ENCODE assay signal across 12 cellular contexts in the genomic region with DNA sequence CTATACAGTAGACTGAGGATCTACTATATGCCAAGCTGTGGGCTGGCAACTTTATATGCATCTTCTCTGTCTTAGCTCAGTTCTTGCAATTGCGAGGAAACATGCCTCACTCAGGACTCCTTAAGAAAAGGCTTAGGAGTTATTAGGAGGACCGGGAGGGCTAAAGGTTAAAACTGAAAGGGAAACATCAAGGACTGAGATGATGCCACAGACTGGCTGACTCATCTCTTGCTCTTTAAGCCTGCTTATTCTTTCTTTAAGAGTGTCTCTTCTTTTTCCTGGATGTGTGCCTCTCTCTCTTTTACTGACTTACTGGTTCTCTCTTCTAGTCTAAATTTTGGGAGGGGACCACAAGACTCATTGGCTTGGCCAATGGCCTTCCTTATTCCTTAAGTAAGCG. TPM values are rescaled to one million over a fixed set of nuclear protein-coding genes. Genes with fewer than 3 reads are reported as not detected.
DNase-seq lines count a peak whose midpoint lies in the region; ATAC-seq and TF ChIP-seq lines count a peak whose summit lies in the region.
"Had no signal": no experiment of that assay in that cellular context is flagged by ENCODE, and none has a peak within 500 bp of the region (broad histone marks: within the 10 kb centered on the region; RNA-seq: fewer than 3 reads in every experiment).

No MANE protein-coding gene starts in this region.

- H3K4me3 Mint-ChIP-seq in natural killer cell treated with Interleukin-12 subunit alpha and Interleukin-12 subunit beta and Interleukin-15 and Interleukin-18, amount 100 ng/mL, for 72 hours: peak overlapping the region; percentile 46
- no peak overlapping the region for H3K4me3 Mint-ChIP-seq in natural killer cell
- H3K4me3 Mint-ChIP-seq in activated CD8-positive, alpha-beta T cell treated with anti-CD3 and anti-CD28 coated beads for 36 hours: peak overlapping the region; percentile 64
- H3K4me3 Mint-ChIP-seq: stimulated activated memory B cell treated with anti-CD40 and anti-IgM and Interleukin-4, amounts not matched to agents 10 μg/mL and 1 μg/mL and 100 μg/mL, for 72 hours had no signal

- peaks cover 0 to 5% of the 10 kb centered on the region in 2 donors for H3K4me1 ChIP-seq in uterus

- CTCF ChIA-PET in activated CD8-positive, alpha-beta T cell treated with anti-CD3 and anti-CD28 coated beads for 36 hours (lab: Charles Lee): interaction anchor here (0.6 to 2.9 kb wide), 10 partner anchors 11 to 416 kb away, joined by 3 to 10 read pairs (median 5); no protein-coding TSS in a partner anchor

- TF ChIP-seq CTCF in natural killer cell (IDR thresholded peaks at IDR 0.05): no peak
- no peak for TF ChIP-seq CTCF in activated CD8-positive, alpha-beta T cell treated with anti-CD3 and anti-CD28 coated beads for 36 hours (IDR thresholded peaks at IDR 0.05)
- TF ChIP-seq CTCF in foreskin fibroblast (IDR thresholded peaks at IDR 0.05; ENCODE audit: low read depth, low read length): no peak
- TF ChIP-seq CTCF in uterus (IDR thresholded peaks at IDR 0.05): no peak

- no peaks in the 10 kb centered on the region for H3K36me3 Mint-ChIP-seq in natural killer cell treated with Interleukin-12 subunit alpha and Interleukin-12 subunit beta and Interleukin-15 and Interleukin-18, amount 100 ng/mL, for 72 hours
- H3K36me3 Mint-ChIP-seq in natural killer cell: no peaks in the 10 kb centered on the region
- H3K36me3 Mint-ChIP-seq in activated CD8-positive, alpha-beta T cell treated with anti-CD3 and anti-CD28 coated beads for 36 hours (ENCODE audit: low read depth): no peaks in the 10 kb centered on the region
- H3K36me3 Mint-ChIP-seq: stimulated activated memory B cell treated with anti-CD40 and anti-IgM and Interleukin-4, amounts not matched to agents 10 μg/mL and 1 μg/mL and 100 μg/mL, for 72 hours had no signal

- no peak overlapping the region for H3K4me3 ChIP-seq in foreskin fibroblast (ENCODE audit: low read depth in 1 of 2, low read length in 2 of 2)
- H3K4me3 ChIP-seq in uterus: no peak overlapping the region

- no peak for DNase-seq in natural killer cell treated with Interleukin-12 subunit alpha and Interleukin-12 subunit beta and Interleukin-15 and Interleukin-18, amount 100 ng/mL, for 72 hours (ENCODE audit: low spot score)
- DNase-seq in natural killer cell (no peak), foreskin fibroblast (peak; percentile 75 to 86), uterus (no peak), DMS 273 (lab: John Stamatoyannopoulos, UW; ENCODE audit: unreplicated experiment) (no peak), NCI-H82 treated with DMSO at 0.1 percent for 48 hours (lab: John Stamatoyannopoulos, UW; ENCODE audit: unreplicated experiment) (no peak)
- peak; percentile 53 for DNase-seq in activated CD8-positive, alpha-beta T cell treated with anti-CD3 and anti-CD28 coated beads for 36 hours
- DNase-seq: DMS79 treated with DMSO at 0.1 percent for 48 hours, NCI-H524 had no signal

- H3K27ac ChIP-seq in uterus: peak overlapping the region; percentile 45 to 60
- H3K27ac ChIP-seq: neutrophil had no signal

- no peaks in the 10 kb centered on the region for H3K9me3 ChIP-seq in uterus
- H3K9me3 ChIP-seq: neutrophil had no signal

- ATAC-seq in natural killer cell treated with Interleukin-12 subunit alpha and Interleukin-12 subunit beta and Interleukin-15 and Interleukin-18, amount 100 ng/mL, for 72 hours: peak; percentile 80
- ATAC-seq in natural killer cell: no peak
- peak; percentile 76 for ATAC-seq in activated CD8-positive, alpha-beta T cell treated with anti-CD3 and anti-CD28 coated beads for 36 hours
- no peak for ATAC-seq in HG02981 (IDR thresholded peaks at IDR 0.05; ENCODE audit: unreplicated experiment)
- ATAC-seq: stimulated activated memory B cell treated with anti-CD40 and anti-IgM and Interleukin-4, amounts not matched to agents 10 μg/mL and 1 μg/mL and 100 μg/mL, for 72 hours had no signal

- no peaks in the 10 kb centered on the region for H3K9me3 Mint-ChIP-seq in natural killer cell treated with Interleukin-12 subunit alpha and Interleukin-12 subunit beta and Interleukin-15 and Interleukin-18, amount 100 ng/mL, for 72 hours
- no peaks in the 10 kb centered on the region for H3K9me3 Mint-ChIP-seq in natural killer cell
- H3K9me3 Mint-ChIP-seq in activated CD8-positive, alpha-beta T cell treated with anti-CD3 and anti-CD28 coated beads for 36 hours: no peaks in the 10 kb centered on the region
- H3K9me3 Mint-ChIP-seq: stimulated activated memory B cell treated with anti-CD40 and anti-IgM and Interleukin-4, amounts not matched to agents 10 μg/mL and 1 μg/mL and 100 μg/mL, for 72 hours had no signal

- POLR2A ChIA-PET in activated CD8-positive, alpha-beta T cell treated with anti-CD3 and anti-CD28 coated beads for 36 hours (lab: Charles Lee): interaction anchor here (0.8 to 1.6 kb wide), 2 partner anchors 53 to 60 kb away, joined by 3 to 5 read pairs; no protein-coding TSS in a partner anchor

- peak overlapping the region; percentile 63 to 74 for H3K27ac Mint-ChIP-seq in natural killer cell treated with Interleukin-12 subunit alpha and Interleukin-12 subunit beta and Interleukin-15 and Interleukin-18, amount 100 ng/mL, for 72 hours
- no peak overlapping the region for H3K27ac Mint-ChIP-seq in natural killer cell
- peak overlapping the region; percentile 92 for H3K27ac Mint-ChIP-seq in activated CD8-positive, alpha-beta T cell treated with anti-CD3 and anti-CD28 coated beads for 36 hours
- H3K27ac Mint-ChIP-seq: stimulated activated memory B cell treated with anti-CD40 and anti-IgM and Interleukin-4, amounts not matched to agents 10 μg/mL and 1 μg/mL and 100 μg/mL, for 72 hours had no signal

- TF ChIP-seq POLR2A in uterus (IDR thresholded peaks at IDR 0.05): no peak

- H3K36me3 ChIP-seq in uterus: no peaks in the 10 kb centered on the region
- H3K36me3 ChIP-seq: neutrophil had no signal

- no peaks in the 10 kb centered on the region for H3K27me3 Mint-ChIP-seq in natural killer cell treated with Interleukin-12 subunit alpha and Interleukin-12 subunit beta and Interleukin-15 and Interleukin-18, amount 100 ng/mL, for 72 hours
- H3K27me3 Mint-ChIP-seq in natural killer cell (ENCODE audit: low read depth in 2 of 2): no peaks in the 10 kb centered on the region
- no peaks in the 10 kb centered on the region for H3K27me3 Mint-ChIP-seq in activated CD8-positive, alpha-beta T cell treated with anti-CD3 and anti-CD28 coated beads for 36 hours
- H3K27me3 Mint-ChIP-seq: stimulated activated memory B cell treated with anti-CD40 and anti-IgM and Interleukin-4, amounts not matched to agents 10 μg/mL and 1 μg/mL and 100 μg/mL, for 72 hours had no signal

- H3K27me3 ChIP-seq in uterus: no peaks in the 10 kb centered on the region

- intact Hi-C loops in natural killer cell (cut with micrococcal nuclease) (loop anchor here (10.0 kb wide), 1 partner anchor 60 kb away; no protein-coding TSS in a partner anchor), uterus (cut with DNase I; ENCODE audit: low total_unique reads) (no loop called here)
- intact Hi-C loops in activated CD8-positive, alpha-beta T cell treated with anti-CD3 and anti-CD28 coated beads for 36 hours (cut with micrococcal nuclease): loop anchor here (5.0 kb wide), 1 partner anchor 43 kb away; no protein-coding TSS in a partner anchor

- peaks cover 15 to 19% of the 10 kb centered on the region in 2 donors for H3K4me1 Mint-ChIP-seq in natural killer cell treated with Interleukin-12 subunit alpha and Interleukin-12 subunit beta and Interleukin-15 and Interleukin-18, amount 100 ng/mL, for 72 hours (ENCODE audit: low read depth in 2 of 2)
- no peaks in the 10 kb centered on the region for H3K4me1 Mint-ChIP-seq in natural killer cell
- H3K4me1 Mint-ChIP-seq in activated CD8-positive, alpha-beta T cell treated with anti-CD3 and anti-CD28 coated beads for 36 hours (ENCODE audit: low read depth): peaks cover 51% of the 10 kb centered on the region
- H3K4me1 Mint-ChIP-seq: stimulated activated memory B cell treated with anti-CD40 and anti-IgM and Interleukin-4, amounts not matched to agents 10 μg/mL and 1 μg/mL and 100 μg/mL, for 72 hours had no signal

RNA-seq across cellular contexts. Expression of gene SDC4, which starts 7.0 kb away (rescaled TPM):
- total RNA-seq in natural killer cell treated with Interleukin-12 subunit alpha and Interleukin-12 subunit beta and Interleukin-15 and Interleukin-18, amount 100 ng/mL, for 72 hours: 10 to 100 TPM; 23.3 to 43.5 TPM
- total RNA-seq in natural killer cell (1 to 10 TPM in 2 of 3 donors, under 1 TPM in 1; 0.45 to 1.8 (median 1.5) TPM), uterus (10 to 100 TPM in 3 of 4 donors, 1 to 10 TPM in 1; 7.9 to 77.9 (median 48.4) TPM)
- total RNA-seq in activated CD8-positive, alpha-beta T cell treated with anti-CD3 and anti-CD28 coated beads for 36 hours: 10 to 100 TPM; 21.1 to 22.0 TPM

RNA-seq across cellular contexts. Expression of gene SYS1, which starts 7.7 kb away (rescaled TPM):
- 10 to 100 TPM; 23.3 to 31.4 TPM for total RNA-seq in natural killer cell treated with Interleukin-12 subunit alpha and Interleukin-12 subunit beta and Interleukin-15 and Interleukin-18, amount 100 ng/mL, for 72 hours
- total RNA-seq in natural killer cell (10 to 100 TPM; 73.8 to 77.4 (median 74.0) TPM), uterus (10 to 100 TPM; 19.0 to 35.6 (median 25.0) TPM)
- total RNA-seq in activated CD8-positive, alpha-beta T cell treated with anti-CD3 and anti-CD28 coated beads for 36 hours: 10 to 100 TPM; 19.6 to 20.7 TPM

RNA-seq across cellular contexts. Expression of gene TP53TG5, which starts 22.9 kb away (rescaled TPM):
- not detected for total RNA-seq in natural killer cell treated with Interleukin-12 subunit alpha and Interleukin-12 subunit beta and Interleukin-15 and Interleukin-18, amount 100 ng/mL, for 72 hours
- total RNA-seq in natural killer cell (under 1 TPM in 1 of 3 donors, not detected in 2; 0.14 TPM), uterus (1 to 10 TPM in 1 of 4 donors, not detected in 3; 1.9 TPM)
- total RNA-seq in activated CD8-positive, alpha-beta T cell treated with anti-CD3 and anti-CD28 coated beads for 36 hours: under 1 TPM in 1 of 2 experiments, not detected in 1; 0.29 TPM

RNA-seq across cellular contexts. Expression of gene MATN4, which starts 47.1 kb away (rescaled TPM):
- 1 to 10 TPM in 1 of 2 donors, under 1 TPM in 1; 0.31 to 1.4 TPM for total RNA-seq in natural killer cell treated with Interleukin-12 subunit alpha and Interleukin-12 subunit beta and Interleukin-15 and Interleukin-18, amount 100 ng/mL, for 72 hours
- total RNA-seq in natural killer cell (not detected), uterus (1 to 10 TPM in 1 of 4 donors, not detected in 3; 5.6 TPM)
- total RNA-seq in activated CD8-positive, alpha-beta T cell treated with anti-CD3 and anti-CD28 coated beads for 36 hours: 1 to 10 TPM in 1 of 2 experiments, under 1 TPM in 1; 0.74 to 1.2 TPM

RNA-seq across cellular contexts. Expression of gene RBPJL, which starts 48.6 kb away (rescaled TPM):
- total RNA-seq in natural killer cell treated with Interleukin-12 subunit alpha and Interleukin-12 subunit beta and Interleukin-15 and Interleukin-18, amount 100 ng/mL, for 72 hours: not detected
- total RNA-seq in natural killer cell (not detected), uterus (not detected)
- total RNA-seq in activated CD8-positive, alpha-beta T cell treated with anti-CD3 and anti-CD28 coated beads for 36 hours: not detected

Comparison
In these comparisons a context has a peak if more than half of its experiments do, and no peak if none do; other contexts are left out.
1. ATAC-seq: peak in natural killer cell treated with Interleukin-12 subunit alpha and Interleukin-12 subunit beta and Interleukin-15 and Interleukin-18, amount 100 ng/mL, for 72 hours (2 of 2) and activated CD8-positive, alpha-beta T cell treated with anti-CD3 and anti-CD28 coated beads for 36 hours (single experiment); none in natural killer cell (0 of 3) and HG02981 (single experiment).
2. H3K27ac Mint-ChIP-seq: peak in natural killer cell treated with Interleukin-12 subunit alpha and Interleukin-12 subunit beta and Interleukin-15 and Interleukin-18, amount 100 ng/mL, for 72 hours (2 of 2) and activated CD8-positive, alpha-beta T cell treated with anti-CD3 and anti-CD28 coated beads for 36 hours (single experiment); none in natural killer cell (0 of 2).
3. DNase-seq: peak in activated CD8-positive, alpha-beta T cell treated with anti-CD3 and anti-CD28 coated beads for 36 hours (single experiment) and foreskin fibroblast (2 of 2); none in natural killer cell treated with Interleukin-12 subunit alpha and Interleukin-12 subunit beta and Interleukin-15 and Interleukin-18, amount 100 ng/mL, for 72 hours (single experiment), natural killer cell (single experiment), uterus (0 of 2), DMS 273 (single experiment) and NCI-H82 treated with DMSO at 0.1 percent for 48 hours (single experiment).